8 cellular contexts compared by ENCODE assay signal in the genomic region with DNA sequence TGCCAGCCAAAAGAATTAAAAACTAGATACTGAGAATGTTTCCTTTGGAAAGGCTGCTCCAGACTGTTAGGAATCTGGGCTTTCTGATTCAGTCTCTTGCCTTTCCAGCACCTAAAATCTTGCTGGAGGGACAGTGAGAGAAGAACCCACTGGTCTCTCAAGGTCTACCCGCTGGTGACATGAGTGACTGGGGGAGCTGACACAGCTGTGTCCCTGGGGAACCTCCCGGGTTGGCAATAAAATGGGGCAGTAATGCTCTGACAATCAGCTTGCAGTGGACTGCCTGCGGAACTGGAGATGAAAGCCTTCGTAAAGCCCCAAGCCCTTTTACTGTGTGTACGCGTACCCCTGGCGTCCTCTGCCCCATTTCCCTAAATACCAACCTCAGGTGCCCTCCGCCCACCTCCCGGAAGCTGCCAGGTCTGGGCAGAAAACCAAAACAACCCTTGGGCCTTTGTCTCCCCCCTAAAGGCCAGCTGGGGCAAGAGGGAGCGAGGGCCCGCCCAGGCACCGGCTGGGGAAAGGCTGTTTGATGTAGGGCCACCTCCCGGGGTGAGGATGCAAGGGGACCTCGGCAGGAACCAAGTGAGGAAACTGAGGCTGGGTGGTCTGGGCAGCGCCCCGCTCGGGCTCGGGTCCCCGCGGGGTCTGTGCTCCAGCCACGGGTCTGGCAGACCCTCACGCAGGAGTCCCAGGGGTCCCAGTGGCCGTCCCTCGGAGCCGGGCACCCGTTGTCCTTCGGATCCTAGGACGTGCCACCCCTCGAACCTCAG. TPM values are rescaled to one million over a fixed set of nuclear protein-coding genes. Genes with fewer than 3 reads are reported as not detected.
DNase-seq lines count a peak whose midpoint lies in the region; TF ChIP-seq lines count a peak whose summit lies in the region.

No MANE protein-coding gene starts in this region.

- H3K9me3 ChIP-seq in SK-N-SH = no peaks in the 10 kb centered on the region
- H3K9me3 ChIP-seq in mucosa of rectum (ENCODE audit: control insufficient read depth in 2 of 2, low read length in 2 of 2) = no peaks in the 10 kb centered on the region

- H3K9ac ChIP-seq in SK-N-SH = peak overlapping the region; percentile 94
- peak overlapping the region; percentile 80 to 87 for H3K9ac ChIP-seq in mucosa of rectum (ENCODE audit: low read depth in 1 of 2, low read length in 2 of 2)

- no peaks in the 10 kb centered on the region for H3K27me3 Mint-ChIP-seq in type B pancreatic cell

- H3K27ac ChIP-seq in SK-N-SH (ENCODE audit: low read depth in 2 of 2, low read length in 1 of 2) (peak overlapping the region; percentile 79 to 84; a peak in 3 of 4 replicates), mucosa of rectum (ENCODE audit: low read depth in 2 of 2, low read length in 2 of 2) (peak overlapping the region; percentile 78 to 84)

- no peak overlapping the region for H2AFZ ChIP-seq in SK-N-SH (ENCODE audit: low read depth)

- peaks cover 25% of the 10 kb centered on the region for H3K4me1 Mint-ChIP-seq in type B pancreatic cell (ENCODE audit: unreplicated experiment)

- peaks cover 56% of the 10 kb centered on the region for H3K79me2 ChIP-seq in SK-N-SH (ENCODE audit: insufficient read depth)

- no peak for TF ChIP-seq EP300 in SK-N-SH (IDR thresholded peaks at IDR 0.05; ENCODE audit: borderline replicate concordance in 1 of 2, low read depth in 1 of 2, low read length in 1 of 2)

- no peaks in the 10 kb centered on the region for H3K9me3 Mint-ChIP-seq in type B pancreatic cell

- H3K4me2 ChIP-seq in SK-N-SH = peak overlapping the region; percentile 95

- TF ChIP-seq CTCF in SK-N-SH (IDR thresholded peaks at IDR 0.05) (no peak), choroid plexus epithelial cell (conservative IDR thresholded peaks at IDR 0.05; ENCODE audit: low read depth, low read length) (no peak), type B pancreatic cell (conservative IDR thresholded peaks at IDR 0.05) (no peak)

- H3K4me3 ChIP-seq in SK-N-SH (ENCODE audit: low read depth in 2 of 2, low read length in 1 of 2) (peak overlapping the region; percentile 83 to 94), choroid plexus epithelial cell (ENCODE audit: low read depth, low read length) (peak overlapping the region; percentile 97), mucosa of rectum (ENCODE audit: low read length in 2 of 2) (peak overlapping the region; percentile 83 to 96)

- peaks cover 5% of the 10 kb centered on the region for H3K36me3 Mint-ChIP-seq in type B pancreatic cell

- peaks cover 34% of the 10 kb centered on the region; the same call in 1 of the 2 replicates for H4K20me1 ChIP-seq in SK-N-SH (ENCODE audit: insufficient read depth)

- peak; percentile 42 for DNase-seq in activated CD4-positive, CD25-positive, alpha-beta regulatory T cell treated with anti-CD3 and anti-CD28 coated beads, Interleukin-2, amount 50 U/mL, for 72 hours
- no peak for DNase-seq in activated CD4-positive, CD25-positive, alpha-beta regulatory T cell (lab: John Stamatoyannopoulos, UW)
- DNase-seq in SK-N-SH = peak; percentile 46
- no peak for DNase-seq in choroid plexus epithelial cell (ENCODE audit: low read depth)
- DNase-seq in type B pancreatic cell (ENCODE audit: extremely low spot score, unreplicated experiment) = no peak
- DNase-seq in NCI-H526 (lab: John Stamatoyannopoulos, UW) = no peak
- no peak for DNase-seq in cerebellum (ENCODE audit: low spot score)

- no peak for TF ChIP-seq RAD21 in SK-N-SH (IDR thresholded peaks at IDR 0.05; ENCODE audit: low read length)

- 6% methylated on average over 14 of the region's 29 CpGs for WGBS in SK-N-SH (ENCODE audit: low lambda C conversion rate)

- POLR2A ChIA-PET in SK-N-SH (lab: Yijun Ruan, JAX) = interaction anchor here (2.4 kb wide), 1 partner anchor 35 kb away, joined by 7 read pairs; no protein-coding TSS in a partner anchor

- H3K4me3 Mint-ChIP-seq in type B pancreatic cell = peak overlapping the region; percentile 94

- H3K27me3 ChIP-seq in SK-N-SH (ENCODE audit: insufficient read depth) (no peaks in the 10 kb centered on the region), mucosa of rectum (ENCODE audit: control insufficient read depth in 2 of 2, insufficient read depth in 2 of 2, low read length in 2 of 2) (no peaks in the 10 kb centered on the region)

- H3K4me1 ChIP-seq in SK-N-SH (ENCODE audit: control insufficient read depth in 1 of 2, insufficient read depth in 2 of 2, low read depth in 1 of 2, low read length in 1 of 2) (peaks cover 12 to 42% of the 10 kb centered on the region in 2 experiments; a peak in 2 of 4 replicates), mucosa of rectum (ENCODE audit: control insufficient read depth in 2 of 2, insufficient read depth in 2 of 2, low read length in 2 of 2) (peaks cover 11 to 19% of the 10 kb centered on the region in 2 donors)

- H3K27ac Mint-ChIP-seq in type B pancreatic cell = peak overlapping the region; percentile 85

- CTCF ChIA-PET in SK-N-SH (lab: Yijun Ruan, JAX) = interaction anchor here (1.0 to 10.2 kb wide), 5 partner anchors 10 to 35 kb away, joined by 3 to 85 read pairs (median 4); no protein-coding TSS in a partner anchor

- no peaks in the 10 kb centered on the region for H3K9me2 ChIP-seq in SK-N-SH

- peaks cover 5% of the 10 kb centered on the region for H3F3A ChIP-seq in SK-N-SH (replicated peaks; ENCODE audit: insufficient read depth)

- H3K36me3 ChIP-seq in SK-N-SH (replicated peaks in 1 of 2; ENCODE audit: control insufficient read depth in 1 of 2, insufficient read depth in 2 of 2, low read length in 1 of 2) (peaks cover 10 to 27% of the 10 kb centered on the region in 2 experiments), mucosa of rectum (ENCODE audit: control insufficient read depth in 2 of 2, insufficient read depth in 2 of 2, low read length in 2 of 2) (peaks cover 5% of the 10 kb centered on the region in 2 donors)

TF ChIP-seq in SK-N-SH, 30 proteins besides CTCF, POLR2A, EP300 and RAD21:
- no peak for TF ChIP-seq YY1 (IDR thresholded peaks at IDR 0.05; ENCODE audit: low read depth)
- no peak for TF ChIP-seq ELF1 (IDR thresholded peaks at IDR 0.05)
- TF ChIP-seq SMC3 (IDR thresholded peaks at IDR 0.05; ENCODE audit: low read depth, low read length) = no peak
- TF ChIP-seq GATA2 (CRISPR knock-in tag; IDR thresholded peaks at IDR 0.05) = no peak
- no peak for TF ChIP-seq FOSL2 (IDR thresholded peaks at IDR 0.05; ENCODE audit: borderline replicate concordance, low read depth)
- TF ChIP-seq NRF1 (IDR thresholded peaks at IDR 0.05; ENCODE audit: low read depth, low read length) = no peak
- TF ChIP-seq, protein P1, sequence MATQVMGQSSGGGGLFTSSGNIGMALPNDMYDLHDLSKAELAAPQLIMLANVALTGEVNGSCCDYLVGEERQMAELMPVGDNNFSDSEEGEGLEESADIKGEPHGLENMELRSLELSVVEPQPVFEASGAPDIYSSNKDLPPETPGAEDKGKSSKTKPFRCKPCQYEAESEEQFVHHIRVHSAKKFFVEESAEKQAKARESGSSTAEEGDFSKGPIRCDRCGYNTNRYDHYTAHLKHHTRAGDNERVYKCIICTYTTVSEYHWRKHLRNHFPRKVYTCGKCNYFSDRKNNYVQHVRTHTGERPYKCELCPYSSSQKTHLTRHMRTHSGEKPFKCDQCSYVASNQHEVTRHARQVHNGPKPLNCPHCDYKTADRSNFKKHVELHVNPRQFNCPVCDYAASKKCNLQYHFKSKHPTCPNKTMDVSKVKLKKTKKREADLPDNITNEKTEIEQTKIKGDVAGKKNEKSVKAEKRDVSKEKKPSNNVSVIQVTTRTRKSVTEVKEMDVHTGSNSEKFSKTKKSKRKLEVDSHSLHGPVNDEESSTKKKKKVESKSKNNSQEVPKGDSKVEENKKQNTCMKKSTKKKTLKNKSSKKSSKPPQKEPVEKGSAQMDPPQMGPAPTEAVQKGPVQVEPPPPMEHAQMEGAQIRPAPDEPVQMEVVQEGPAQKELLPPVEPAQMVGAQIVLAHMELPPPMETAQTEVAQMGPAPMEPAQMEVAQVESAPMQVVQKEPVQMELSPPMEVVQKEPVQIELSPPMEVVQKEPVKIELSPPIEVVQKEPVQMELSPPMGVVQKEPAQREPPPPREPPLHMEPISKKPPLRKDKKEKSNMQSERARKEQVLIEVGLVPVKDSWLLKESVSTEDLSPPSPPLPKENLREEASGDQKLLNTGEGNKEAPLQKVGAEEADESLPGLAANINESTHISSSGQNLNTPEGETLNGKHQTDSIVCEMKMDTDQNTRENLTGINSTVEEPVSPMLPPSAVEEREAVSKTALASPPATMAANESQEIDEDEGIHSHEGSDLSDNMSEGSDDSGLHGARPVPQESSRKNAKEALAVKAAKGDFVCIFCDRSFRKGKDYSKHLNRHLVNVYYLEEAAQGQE (IDR thresholded peaks at IDR 0.05; ENCODE audit: low read depth, low read length) = no peak
- no peak for TF ChIP-seq SIN3A (IDR thresholded peaks at IDR 0.05; ENCODE audit: borderline replicate concordance, low read depth, low read length)
- TF ChIP-seq, protein P2, sequence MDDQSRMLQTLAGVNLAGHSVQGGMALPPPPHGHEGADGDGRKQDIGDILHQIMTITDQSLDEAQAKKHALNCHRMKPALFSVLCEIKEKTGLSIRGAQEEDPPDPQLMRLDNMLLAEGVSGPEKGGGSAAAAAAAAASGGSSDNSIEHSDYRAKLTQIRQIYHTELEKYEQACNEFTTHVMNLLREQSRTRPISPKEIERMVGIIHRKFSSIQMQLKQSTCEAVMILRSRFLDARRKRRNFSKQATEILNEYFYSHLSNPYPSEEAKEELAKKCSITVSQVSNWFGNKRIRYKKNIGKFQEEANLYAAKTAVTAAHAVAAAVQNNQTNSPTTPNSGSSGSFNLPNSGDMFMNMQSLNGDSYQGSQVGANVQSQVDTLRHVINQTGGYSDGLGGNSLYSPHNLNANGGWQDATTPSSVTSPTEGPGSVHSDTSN (IDR thresholded peaks at IDR 0.05) = no peak

RNA-seq across cellular contexts. Expression of a gene that starts 0.7 kb away (rescaled TPM):
- polyA plus RNA-seq in SK-N-SH (2012; rRNA removed) = 52.1 and 65.2 TPM in 2 replicates
- 44.2 and 44.3 TPM in 2 replicates for polyA plus RNA-seq in SK-N-SH (2012; cell fraction: cytosol; rRNA removed)
- polyA plus RNA-seq in SK-N-SH (2012; cell fraction: nucleus; rRNA removed) = 139 and 179 TPM in 2 replicates
- total RNA-seq in type B pancreatic cell (ENCODE audit: low replicate concordance) = 38.9 and 47.8 TPM in 2 replicates
- total RNA-seq in cerebellum = 20.2 TPM

Comparison
In these comparisons a context has a peak if more than half of its experiments do, and no peak if none do; other contexts are left out.
1. DNase-seq: peak in activated CD4-positive, CD25-positive, alpha-beta regulatory T cell treated with anti-CD3 and anti-CD28 coated beads, Interleukin-2, amount 50 U/mL, for 72 hours (single experiment) and SK-N-SH (single experiment); none in activated CD4-positive, CD25-positive, alpha-beta regulatory T cell (0 of 4), choroid plexus epithelial cell (single experiment), type B pancreatic cell (single experiment), NCI-H526 (0 of 2) and cerebellum (single experiment).
2. Peak in every context shown above with its lines, with median percentiles within 50 percentile points of each other: H3K4me3 ChIP-seq.